Comparison of ENCODE assay signal across 29 cellular contexts in the genomic region with DNA sequence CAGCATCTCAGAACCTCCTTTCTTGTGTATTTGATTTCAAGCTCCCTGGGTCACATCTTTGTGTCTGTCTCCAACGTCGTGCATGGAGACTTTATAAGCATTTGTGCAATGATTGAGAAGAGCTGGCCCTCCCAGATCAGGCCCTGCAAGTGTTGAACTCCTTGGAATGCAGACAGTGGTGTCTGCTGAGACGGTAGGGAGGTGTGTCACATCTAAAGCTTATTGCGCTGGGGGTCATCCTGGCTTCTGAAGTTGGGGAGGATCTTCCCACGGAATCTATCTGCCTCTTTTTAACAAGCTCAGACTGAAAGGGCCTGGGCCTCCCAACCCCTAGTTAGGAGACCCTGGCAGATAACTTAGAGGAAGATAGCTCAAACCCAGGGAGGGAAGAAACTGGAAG. TPM values are rescaled to one million over a fixed set of nuclear protein-coding genes. Genes with fewer than 3 reads are reported as not detected.
"Had no signal": no experiment of that assay in that cellular context is flagged by ENCODE, and none has a peak within 500 bp of the region (broad histone marks: within the 10 kb centered on the region; RNA-seq: fewer than 3 reads in every experiment).

No MANE protein-coding gene starts in this region.

- H3K9me3 ChIP-seq: body of pancreas, gastroesophageal sphincter, left lung, neutrophil, right lobe of liver, upper lobe of left lung, vagina had no signal

- H3K9me3 Mint-ChIP-seq: activated B cell treated with CpG ODN at 0.5 μM for 24 hours; activated CD8-positive, alpha-beta T cell treated with anti-CD3 and anti-CD28 coated beads for 36 hours; activated T-cell treated with anti-CD3 and anti-CD28 coated beads, Interleukin-2, amount 50 U/mL, for 4 hours; activated T-helper 2 cell treated with anti-CD3 and anti-CD28 coated beads, Interferon-gamma antibody, Interleukin-2, Interleukin-4, amounts not matched to agents 10 μg/mL and 5 μg/mL and 100 μg/mL, durations not matched to agents 14 hours and 24 hours and 36 hours; effector memory CD8-positive, alpha-beta T cell; natural killer cell; stimulated activated memory B cell treated with anti-CD40 and anti-IgM and Interleukin-4, amounts not matched to agents 10 μg/mL and 1 μg/mL and 100 μg/mL, for 72 hours; stimulated activated naive CD8-positive, alpha-beta T cell treated with anti-CD3 and anti-CD28 coated beads, Interleukin-15, amount 100 ng/mL, for 72 hours; T-helper 2 cell treated with Interferon-gamma antibody and Interleukin-4, amounts not matched to agents 5 μg/mL and 100 μg/mL, for 36 hours had no signal

- H3K27ac Mint-ChIP-seq: activated B cell treated with CpG ODN at 0.5 μM for 24 hours; activated CD8-positive, alpha-beta T cell treated with anti-CD3 and anti-CD28 coated beads for 36 hours; activated naive CD8-positive, alpha-beta T cell; activated T-helper 2 cell treated with anti-CD3 and anti-CD28 coated beads, Interferon-gamma antibody, Interleukin-2, Interleukin-4, amounts not matched to agents 10 μg/mL and 5 μg/mL and 100 μg/mL, durations not matched to agents 14 hours and 24 hours and 36 hours; effector memory CD8-positive, alpha-beta T cell; natural killer cell; stimulated activated memory B cell treated with anti-CD40 and anti-IgM and Interleukin-4, amounts not matched to agents 10 μg/mL and 1 μg/mL and 100 μg/mL, for 72 hours; stimulated activated naive CD8-positive, alpha-beta T cell treated with anti-CD3 and anti-CD28 coated beads, Interleukin-15, amount 100 ng/mL, for 72 hours; T-helper 2 cell treated with Interferon-gamma antibody and Interleukin-4, amounts not matched to agents 5 μg/mL and 100 μg/mL, for 36 hours had no signal

- H3K4me3 ChIP-seq: body of pancreas, cardiac muscle cell, coronary artery, gastroesophageal sphincter, left lung, right lobe of liver, upper lobe of left lung, vagina had no signal

- DNase-seq: activated B cell treated with CpG ODN at 0.5 μM for 24 hours; activated CD4-positive, alpha-beta T cell treated with anti-CD3 and anti-CD28 coated beads, Interleukin-2, amount 50 U/mL, for 1 hour; activated CD8-positive, alpha-beta T cell treated with anti-CD3 and anti-CD28 coated beads for 36 hours; activated T-cell treated with anti-CD3 and anti-CD28 coated beads, Interleukin-2, amount 50 U/mL, for 4 hours; body of pancreas; effector memory CD8-positive, alpha-beta T cell; erythroblast; kidney glomerular epithelial cell; left lung; natural killer cell; right lobe of liver; small intestine; stimulated activated CD4-positive, alpha-beta T cell treated with anti-CD3 and anti-CD28 coated beads, Interleukin-1b, Interleukin-23, amount 100 ng/mL, for 48 hours; stimulated activated CD4-positive, alpha-beta T cell treated with anti-CD3 and anti-CD28 coated beads, Interleukin-4, amount 100 ng/mL, for 4 hours; stimulated activated CD8-positive, alpha-beta memory T cell treated with anti-CD3 and anti-CD28 coated beads, Interleukin-4, amount 100 ng/mL, for 48 hours; stimulated activated naive CD8-positive, alpha-beta T cell treated with anti-CD3 and anti-CD28 coated beads, Interleukin-15, amount 100 ng/mL, for 72 hours; T-helper 1 cell had no signal

- H3K27ac ChIP-seq: body of pancreas, cardiac muscle cell, gastroesophageal sphincter, left lung, neutrophil, right lobe of liver, upper lobe of left lung, vagina had no signal

- H3K27me3 ChIP-seq: body of pancreas, cardiac muscle cell, right lobe of liver, upper lobe of left lung, vagina had no signal

- H3K36me3 ChIP-seq: cardiac muscle cell, gastroesophageal sphincter, left lung, neutrophil, right lobe of liver, upper lobe of left lung, vagina had no signal

- ATAC-seq: activated CD8-positive, alpha-beta T cell treated with anti-CD3 and anti-CD28 coated beads for 36 hours; activated T-cell treated with anti-CD3 and anti-CD28 coated beads, Interleukin-2, amount 50 U/mL, for 4 hours; body of pancreas; effector memory CD8-positive, alpha-beta T cell; gastroesophageal sphincter; left lung; natural killer cell; right lobe of liver; stimulated activated memory B cell treated with anti-CD40 and anti-IgM and Interleukin-4, amounts not matched to agents 10 μg/mL and 1 μg/mL and 100 μg/mL, for 72 hours had no signal

- H3K4me1 Mint-ChIP-seq: activated B cell treated with CpG ODN at 0.5 μM for 24 hours had no signal

- H3K4me3 Mint-ChIP-seq: activated B cell treated with CpG ODN at 0.5 μM for 24 hours; activated CD8-positive, alpha-beta T cell treated with anti-CD3 and anti-CD28 coated beads for 36 hours; activated naive CD8-positive, alpha-beta T cell; activated T-cell treated with anti-CD3 and anti-CD28 coated beads, Interleukin-2, amount 50 U/mL, for 4 hours; effector memory CD8-positive, alpha-beta T cell; natural killer cell; stimulated activated memory B cell treated with anti-CD40 and anti-IgM and Interleukin-4, amounts not matched to agents 10 μg/mL and 1 μg/mL and 100 μg/mL, for 72 hours; stimulated activated naive CD8-positive, alpha-beta T cell treated with anti-CD3 and anti-CD28 coated beads, Interleukin-15, amount 100 ng/mL, for 72 hours; T-helper 2 cell treated with Interferon-gamma antibody and Interleukin-4, amounts not matched to agents 5 μg/mL and 100 μg/mL, for 36 hours had no signal

- H3K36me3 Mint-ChIP-seq: activated naive CD8-positive, alpha-beta T cell; natural killer cell; stimulated activated memory B cell treated with anti-CD40 and anti-IgM and Interleukin-4, amounts not matched to agents 10 μg/mL and 1 μg/mL and 100 μg/mL, for 72 hours had no signal

- H3K4me1 ChIP-seq: body of pancreas, left lung, right lobe of liver, vagina had no signal

RNA-seq across cellular contexts. Expression of a gene that starts 6.7 kb away (rescaled TPM):
- total RNA-seq: activated B cell treated with CpG ODN at 0.5 μM for 24 hours; activated CD8-positive, alpha-beta T cell treated with anti-CD3 and anti-CD28 coated beads for 36 hours; activated T-cell treated with anti-CD3 and anti-CD28 coated beads, Interleukin-2, amount 50 U/mL, for 4 hours; activated T-helper 2 cell treated with anti-CD3 and anti-CD28 coated beads, Interferon-gamma antibody, Interleukin-2, Interleukin-4, amounts not matched to agents 10 μg/mL and 5 μg/mL and 100 μg/mL, durations not matched to agents 14 hours and 24 hours and 36 hours; osteocyte had no signal

RNA-seq across cellular contexts. Expression of a gene that starts 48.6 kb away (rescaled TPM):
- total RNA-seq: activated B cell treated with CpG ODN at 0.5 μM for 24 hours; activated CD8-positive, alpha-beta T cell treated with anti-CD3 and anti-CD28 coated beads for 36 hours; activated T-cell treated with anti-CD3 and anti-CD28 coated beads, Interleukin-2, amount 50 U/mL, for 4 hours; activated T-helper 2 cell treated with anti-CD3 and anti-CD28 coated beads, Interferon-gamma antibody, Interleukin-2, Interleukin-4, amounts not matched to agents 10 μg/mL and 5 μg/mL and 100 μg/mL, durations not matched to agents 14 hours and 24 hours and 36 hours; body of pancreas; natural killer cell; osteocyte; posterior vena cava had no signal
- polyA plus RNA-seq: cardiac muscle cell had no signal
